Comparison of ENCODE assay signal across 8 cellular contexts in the genomic region with DNA sequence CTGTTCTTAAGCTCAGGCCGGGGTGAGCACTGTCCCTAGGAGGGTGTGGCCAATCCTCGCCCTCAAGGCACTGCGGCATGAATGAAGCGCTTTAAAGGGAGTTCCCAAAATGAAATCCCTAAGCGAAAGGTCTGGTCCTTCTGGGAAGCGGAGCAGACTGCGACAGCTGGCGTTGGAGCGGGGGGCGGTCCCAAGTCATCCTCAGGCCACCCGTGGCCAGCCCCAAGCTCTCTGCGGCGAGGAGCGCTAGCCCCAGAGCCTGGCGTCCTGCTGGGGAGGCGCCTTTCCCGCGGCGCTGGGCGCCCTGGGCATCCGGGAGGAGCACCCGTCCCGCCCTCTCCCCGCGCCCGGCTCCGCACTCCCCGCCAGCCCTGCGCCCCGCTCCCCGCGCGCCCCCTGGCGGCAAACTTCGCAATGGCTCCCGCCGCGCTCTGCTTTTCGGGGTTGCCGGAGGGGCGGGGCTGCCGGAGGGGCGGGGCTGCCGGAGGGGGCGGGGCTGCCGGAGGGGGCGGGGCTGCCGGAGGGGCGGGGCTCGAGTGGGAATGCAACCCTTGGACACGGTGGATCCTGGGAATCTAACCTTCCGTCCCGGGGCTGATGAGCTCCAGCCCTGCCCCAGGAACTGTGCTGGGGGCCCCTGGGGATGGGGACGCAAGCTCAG. TPM values are rescaled to one million over a fixed set of nuclear protein-coding genes. Genes with fewer than 3 reads are reported as not detected.
DNase-seq lines count a peak whose midpoint lies in the region; ATAC-seq and TF ChIP-seq lines count a peak whose summit lies in the region.

No MANE protein-coding gene starts in this region.

- H3K27me3 ChIP-seq in SJSA1 (replicated peaks): no peaks in the 10 kb centered on the region

- DNase-seq in COR-L47 (lab: John Stamatoyannopoulos, UW): peak; percentile 90
- no peak for DNase-seq in LNCaP clone FGC (ENCODE audit: low read depth)
- DNase-seq in SJSA1 (ENCODE audit: low read depth in 1 of 2, low spot score in 2 of 2): peak; percentile 81 to 88
- peak; percentile 94 for DNase-seq in activated gamma-delta T cell treated with anti-CD3 and anti-CD28 coated beads, Interleukin-2, amount 50 U/mL, for 16 hours (ENCODE audit: low read depth)
- peak; percentile 91 for DNase-seq in germinal center (ENCODE audit: low spot score)
- peak in 54 of 56 donors; percentile 37 to 96 (median 80) for DNase-seq in nucleus accumbens (lab: John Stamatoyannopoulos, UW)
- peak; percentile 87 for DNase-seq in superior temporal gyrus (ENCODE audit: extremely low spot score)

- peak; percentile 96 for TF ChIP-seq CTCF in LNCaP clone FGC (IDR thresholded peaks at IDR 0.05; ENCODE audit: control insufficient read depth, extremely low read depth, insufficient read depth)

- H3K27ac ChIP-seq in SJSA1: no peak overlapping the region

- no peaks in the 10 kb centered on the region for H3K36me3 ChIP-seq in SJSA1

- peak overlapping the region; percentile 52 for H3K4me3 ChIP-seq in LNCaP clone FGC (ENCODE audit: low read depth, low read length)
- peak overlapping the region; percentile 47 for H3K4me3 ChIP-seq in SJSA1

- ATAC-seq in GM21529 (IDR thresholded peaks at IDR 0.05; ENCODE audit: unreplicated experiment): peak; percentile 81

- H3K4me1 ChIP-seq in SJSA1 (replicated peaks): peaks cover 13% of the 10 kb centered on the region

- peaks cover 3% of the 10 kb centered on the region; the same call in 1 of the 2 replicates for H3K9me3 ChIP-seq in SJSA1 (replicated peaks)

RNA-seq across cellular contexts. Expression of a gene that starts 25.4 kb away (rescaled TPM):
- total RNA-seq in SJSA1 (2014; rRNA removed; shearing (Covaris generic)): 1.4 and 6.7 TPM in 2 replicates

RNA-seq across cellular contexts. Expression of a gene that starts 30.8 kb away (rescaled TPM):
- total RNA-seq in SJSA1 (2014; rRNA removed; shearing (Covaris generic)): 176 and 213 TPM in 2 replicates

RNA-seq across cellular contexts. Expression of a gene that starts 38.7 kb away (rescaled TPM):
- total RNA-seq in SJSA1 (2014; rRNA removed; shearing (Covaris generic)): 5.9 and 9.3 TPM in 2 replicates
